8 cellular contexts compared by ENCODE assay signal in genomic region chr4:112138538-112138937, GRCh38.
"Had no signal": no experiment of that assay in that cellular context is flagged by ENCODE, and none has a peak within 500 bp of the region (broad histone marks: within the 10 kb centered on the region; RNA-seq: fewer than 3 reads in every experiment).

No MANE protein-coding gene starts in this region.

- DNase-seq: GM23248, H7, H9, HCEC 1CT, HFFc6 had no signal

- H3K27ac Mint-ChIP-seq: GM23338, H9, HFFc6 had no signal

- H3K4me1 Mint-ChIP-seq: H9 had no signal

- H3K9me3 ChIP-seq: HAP-1 had no signal

- H3K9me3 Mint-ChIP-seq: GM23338, HFFc6 had no signal

- ATAC-seq: GM23338, HCT116 had no signal

- H3K36me3 ChIP-seq: HAP-1 had no signal

- H3K4me3 ChIP-seq: GM23248, GM23338, HAP-1 had no signal

- H3K4me1 ChIP-seq: HAP-1 had no signal

- H2AFZ ChIP-seq: GM23248, GM23338 had no signal

- H3K27ac ChIP-seq: GM23248 had no signal

- H3K4me2 ChIP-seq: GM23338 had no signal

- H3K4me3 Mint-ChIP-seq: GM23338, H9, HFFc6 had no signal
